26 cellular contexts compared by ENCODE assay signal in genomic region chr20:38856570-38856969, GRCh38. TPM values are rescaled to one million over a fixed set of nuclear protein-coding genes. Genes with fewer than 3 reads are reported as not detected.
DNase-seq lines count a peak whose midpoint lies in the region; ATAC-seq, FAIRE-seq and TF ChIP-seq lines count a peak whose summit lies in the region.
"Had no signal": no experiment of that assay in that cellular context is flagged by ENCODE, and none has a peak within 500 bp of the region (broad histone marks: within the 10 kb centered on the region; RNA-seq: fewer than 3 reads in every experiment).

No MANE protein-coding gene starts in this region.

- intact Hi-C loops in HepG2 (cut with micrococcal nuclease; ENCODE audit: unreplicated experiment) (no loop called here), right lobe of liver (cut with DNase I) (no loop called here), OCI-LY7 (cut with micrococcal nuclease; ENCODE audit: unreplicated experiment) (no loop called here), K562 (cut with micrococcal nuclease) (no loop called here)

- TF ChIP-seq POLR2A in HepG2 (IDR thresholded peaks at IDR 0.05; ENCODE audit: insufficient read depth in 1 of 2, low read depth in 2 of 2, low read length in 2 of 2) (no peak), right lobe of liver (IDR thresholded peaks at IDR 0.05) (no peak), K562 (conservative IDR thresholded peaks at IDR 0.05) (no peak)

- no peak for ATAC-seq in HepG2
- no peak for ATAC-seq in right lobe of liver
- ATAC-seq in K562: no peak
- no peak for ATAC-seq in WTC11
- ATAC-seq: foreskin keratinocyte; left lobe of liver; stimulated activated naive CD8-positive, alpha-beta T cell treated with anti-CD3 and anti-CD28 coated beads, Interleukin-15, amount 100 ng/mL, for 72 hours had no signal

- H3K4me3 ChIP-seq in HepG2 (replicated peaks in 1 of 3; ENCODE audit: insufficient read depth in 1 of 3, low read depth in 2 of 3, low read length in 3 of 3): no peak overlapping the region
- no peak overlapping the region for H3K4me3 ChIP-seq in right lobe of liver
- no peak overlapping the region for H3K4me3 ChIP-seq in OCI-LY7 (ENCODE audit: low read depth, low read length, poor library complexity, severe bottlenecking)
- no peak overlapping the region for H3K4me3 ChIP-seq in K562
- H3K4me3 ChIP-seq: SJSA1, tibial nerve had no signal

- H3K9me3 ChIP-seq in HepG2 (ENCODE audit: low read length) (no peaks in the 10 kb centered on the region), right lobe of liver (no peaks in the 10 kb centered on the region), OCI-LY7 (ENCODE audit: low read length) (no peaks in the 10 kb centered on the region), K562 (replicated peaks; ENCODE audit: control insufficient read depth, insufficient read depth, low read depth, low read length) (no peaks in the 10 kb centered on the region)
- H3K9me3 ChIP-seq: SJSA1, tibial nerve had no signal

- H3K4me1 Mint-ChIP-seq in WTC11: peaks cover 20% of the 10 kb centered on the region
- H3K4me1 Mint-ChIP-seq: brain had no signal

- BruUV-seq in HepG2 (replicated peaks; lab: Mats Ljungman, UMichigan) (no TSS peak), OCI-LY7 (replicated peaks; lab: Mats Ljungman, UMichigan) (no TSS peak), K562 (replicated peaks; lab: Mats Ljungman, UMichigan) (no TSS peak)

- in situ Hi-C loops in HepG2 (cut with HindIII; ENCODE audit: extremely low pct_ligation_motif_present, low pct_unique_long_range_greater_than_20kb) (no loop called here), K562 (cut with MboI) (no loop called here)

- H3K9me3 Mint-ChIP-seq in WTC11: peaks cover 4% of the 10 kb centered on the region; the same call in 1 of the 2 replicates
- H3K9me3 Mint-ChIP-seq: brain had no signal

- DNase-seq in HepG2 (ENCODE audit: low spot score) (no peak), right lobe of liver (no peak), OCI-LY7 (ENCODE audit: low spot score) (no peak), K562 (ENCODE audit: extremely low read depth in 1 of 4, low spot score in 3 of 4) (no peak), WTC11 (ENCODE audit: low spot score) (no peak)
- no peak for DNase-seq in effector CD8-positive, alpha-beta T cell (lab: John Stamatoyannopoulos, UW)
- DNase-seq: activated effector memory CD4-positive, alpha-beta T cell treated with Interleukin-2 at 50 U/mL for 16 hours; DMS 273 treated with DMSO at 0.1 percent for 48 hours; effector memory CD4-positive, alpha-beta T cell; foreskin keratinocyte; HCEC 1CT; mesendoderm; NCI-H1694 treated with DMSO at 0.1 percent for 48 hours; NCI-H2171 treated with DMSO at 0.1 percent for 48 hours; NCI-H524 treated with DMSO at 0.1 percent for 48 hours; retina; stimulated activated CD4-positive, alpha-beta T cell treated with anti-CD3 and anti-CD28 coated beads, Interleukin-4, amount 100 ng/mL, for 24 hours; stimulated activated naive CD8-positive, alpha-beta T cell treated with anti-CD3 and anti-CD28 coated beads, Interleukin-15, amount 100 ng/mL, for 72 hours; WERI-Rb-1 had no signal

- H3K9ac ChIP-seq in HepG2 (ENCODE audit: insufficient read depth, low read depth, low read length) (no peak overlapping the region), K562 (ENCODE audit: insufficient read depth in 1 of 2, low read depth in 2 of 2, low read length in 2 of 2) (no peak overlapping the region)

- no peak overlapping the region for H3K4me3 Mint-ChIP-seq in WTC11
- H3K4me3 Mint-ChIP-seq: brain; CD14-positive monocyte; stimulated activated naive CD8-positive, alpha-beta T cell treated with anti-CD3 and anti-CD28 coated beads, Interleukin-15, amount 100 ng/mL, for 72 hours had no signal

- H3K27me3 Mint-ChIP-seq in WTC11 (ENCODE audit: low read depth): no peaks in the 10 kb centered on the region; the same call in 1 of the 2 replicates
- H3K27me3 Mint-ChIP-seq: stimulated activated naive CD8-positive, alpha-beta T cell treated with anti-CD3 and anti-CD28 coated beads, Interleukin-15, amount 100 ng/mL, for 72 hours had no signal

- H3K9me2 ChIP-seq in OCI-LY7 (ENCODE audit: insufficient read depth, low read length): no peaks in the 10 kb centered on the region

- H3K79me2 ChIP-seq in HepG2 (ENCODE audit: insufficient read depth, low read length): no peaks in the 10 kb centered on the region
- peaks cover 50% of the 10 kb centered on the region; the same call in 1 of the 2 replicates for H3K79me2 ChIP-seq in OCI-LY7 (ENCODE audit: insufficient read depth, low read depth, low read length)
- no peaks in the 10 kb centered on the region; the same call in 2 of the 3 replicates for H3K79me2 ChIP-seq in K562 (ENCODE audit: control insufficient read depth, insufficient read depth, low read length)

- H3K36me3 Mint-ChIP-seq in WTC11: no peaks in the 10 kb centered on the region
- H3K36me3 Mint-ChIP-seq: brain had no signal

- H3K27me3 ChIP-seq in HepG2 (ENCODE audit: control insufficient read depth in 1 of 2, insufficient read depth in 2 of 2, low read length in 2 of 2) (peaks cover 0 to 3% of the 10 kb centered on the region in 2 experiments; a peak in 2 of 5 replicates), right lobe of liver (no peaks in the 10 kb centered on the region), K562 (ENCODE audit: control insufficient read depth in 2 of 2, insufficient read depth in 2 of 2, low read length in 2 of 2) (no peaks in the 10 kb centered on the region)
- H3K27me3 ChIP-seq: tibial nerve had no signal

- no peak overlapping the region for H2AFZ ChIP-seq in HepG2 (ENCODE audit: low read length)
- H2AFZ ChIP-seq in OCI-LY7 (ENCODE audit: low read length): no peak overlapping the region
- no peak overlapping the region for H2AFZ ChIP-seq in K562 (ENCODE audit: low read depth, low read length)

- no peak overlapping the region for H3K27ac ChIP-seq in HepG2 (ENCODE audit: extremely low read length, insufficient read depth, low read length)
- no peak overlapping the region for H3K27ac ChIP-seq in right lobe of liver
- peak overlapping the region; percentile 16 for H3K27ac ChIP-seq in OCI-LY7 (ENCODE audit: low read depth, low read length, poor library complexity, severe bottlenecking)
- H3K27ac ChIP-seq in K562 (ENCODE audit: extremely low read depth, low read depth, low read length): no peak overlapping the region
- peak overlapping the region; percentile 64 for H3K27ac ChIP-seq in temporal lobe (ENCODE audit: low read depth, low read length)
- H3K27ac ChIP-seq: foreskin keratinocyte, SJSA1, tibial nerve, WERI-Rb-1 had no signal

- H3K4me1 ChIP-seq in HepG2 (ENCODE audit: insufficient read depth, low read length) (0 out of 2 replicates have a peak, but pooled peaks cover 4% of the 10 kb centered on the region), right lobe of liver (no peaks in the 10 kb centered on the region), OCI-LY7 (ENCODE audit: insufficient read depth, low read length, poor library complexity, severe bottlenecking) (peaks cover 76% of the 10 kb centered on the region), K562 (replicated peaks in 1 of 2; ENCODE audit: control insufficient read depth in 2 of 2, insufficient read depth in 2 of 2, low read length in 2 of 2) (peaks cover 29 to 71% of the 10 kb centered on the region in 2 experiments)
- H3K4me1 ChIP-seq: foreskin keratinocyte, SJSA1 had no signal

- FAIRE-seq in HepG2 (lab: Jason Lieb, UNC) (no peak), K562 (lab: Jason Lieb, UNC) (no peak)

- no peaks in the 10 kb centered on the region for H3K36me3 ChIP-seq in HepG2 (replicated peaks in 1 of 2; ENCODE audit: control insufficient read depth in 1 of 2, insufficient read depth in 2 of 2, low read length in 2 of 2)
- no peaks in the 10 kb centered on the region for H3K36me3 ChIP-seq in right lobe of liver
- peaks cover 36% of the 10 kb centered on the region for H3K36me3 ChIP-seq in OCI-LY7 (ENCODE audit: insufficient read depth, low read length)
- H3K36me3 ChIP-seq in K562 (ENCODE audit: control insufficient read depth, insufficient read depth, low read length): no peaks in the 10 kb centered on the region
- H3K36me3 ChIP-seq: SJSA1, tibial nerve, WERI-Rb-1 had no signal

- 2% methylated on average over 2 of the region's 2 CpGs for WGBS in HepG2 (ENCODE audit: low lambda C conversion rate)
- 74% methylated on average over 2 of the region's 2 CpGs for WGBS in right lobe of liver (ENCODE audit: insufficient coverage, low coverage, low lambda C conversion rate, missing lambda C conversion rate)
- 89% methylated on average over 2 of the region's 2 CpGs for WGBS in K562 (ENCODE audit: insufficient coverage, low coverage, missing lambda C conversion rate)

- TF ChIP-seq EP300 in HepG2 (IDR thresholded peaks at IDR 0.05; ENCODE audit: low read depth in 2 of 2, low read length in 2 of 2): no peak
- no peak for TF ChIP-seq EP300 in HepG2 (CRISPR knock-in tag; IDR thresholded peaks at IDR 0.05; ENCODE audit: borderline replicate concordance)
- no peak for TF ChIP-seq EP300 in K562 (IDR thresholded peaks at IDR 0.05; ENCODE audit: low read length)

- no peak overlapping the region for H3K4me2 ChIP-seq in HepG2 (ENCODE audit: low read depth, low read length)
- H3K4me2 ChIP-seq in OCI-LY7 (ENCODE audit: low read length): peak overlapping the region; percentile 18; the same call in 1 of the 2 replicates
- no peak overlapping the region for H3K4me2 ChIP-seq in K562 (ENCODE audit: insufficient read depth, low read length)

- CTCF ChIA-PET in HepG2 (lab: Yijun Ruan, JAX; ENCODE audit: low intra/inter-chr PET ratio, low total read pairs) (no interaction called here), OCI-LY7 (lab: Charles Lee; ENCODE audit: unreplicated experiment) (interaction anchor here (0.8 kb wide), 1 partner anchor 16 kb away, joined by 3 read pairs; no protein-coding TSS in a partner anchor), K562 (lab: Yijun Ruan, JAX; ENCODE audit: low intra/inter-chr PET ratio) (no interaction called here), WTC11 (lab: Charles Lee) (interaction anchor here (1.4 kb wide), 1 partner anchor 49 kb away, joined by 5 read pairs; no protein-coding TSS in a partner anchor)

- POLR2A ChIA-PET in HepG2 (lab: Yijun Ruan, JAX): no interaction called here
- POLR2A ChIA-PET in OCI-LY7 (lab: Charles Lee): interaction anchor here (0.6 to 2.1 kb wide), 10 partner anchors 11 to 1010 kb away, joined by 3 to 16 read pairs (median 4); no protein-coding TSS in a partner anchor
- POLR2A ChIA-PET in K562 (lab: Yijun Ruan, JAX): interaction anchor here (1.5 kb wide), 1 partner anchor 10 kb away, joined by 6 read pairs; no protein-coding TSS in a partner anchor
- POLR2A ChIA-PET in WTC11 (lab: Charles Lee): no interaction called here

- no peaks in the 10 kb centered on the region for H3K9me1 ChIP-seq in K562 (ENCODE audit: control insufficient read depth, insufficient read depth, low read length)

- TF ChIP-seq CTCF in HepG2 (CRISPR knock-in tag; IDR thresholded peaks at IDR 0.05): no peak
- TF ChIP-seq CTCF in right lobe of liver (IDR thresholded peaks at IDR 0.05): no peak
- no peak for TF ChIP-seq CTCF in OCI-LY7 (conservative IDR thresholded peaks at IDR 0.05; ENCODE audit: low read length)
- no peak for TF ChIP-seq CTCF in K562 (IDR thresholded peaks at IDR 0.05 in 2 of 3, conservative IDR thresholded peaks at IDR 0.05 in 1 of 3; ENCODE audit: insufficient read depth in 2 of 3, low read depth in 1 of 3, low read length in 3 of 3)
- no peak for TF ChIP-seq CTCF in WTC11 (IDR thresholded peaks at IDR 0.05)

- no peak overlapping the region for H3K27ac Mint-ChIP-seq in WTC11
- H3K27ac Mint-ChIP-seq: brain, CD14-positive monocyte had no signal

- H4K20me1 ChIP-seq in HepG2 (ENCODE audit: insufficient read depth, low read length) (no peaks in the 10 kb centered on the region), OCI-LY7 (ENCODE audit: insufficient read depth, low read length) (no peaks in the 10 kb centered on the region), K562 (replicated peaks; ENCODE audit: control insufficient read depth, insufficient read depth, low read length) (no peaks in the 10 kb centered on the region)

- TF ChIP-seq RAD21 in HepG2 (CRISPR knock-in tag; IDR thresholded peaks at IDR 0.05) (no peak), K562 (CRISPR knock-in tag; conservative IDR thresholded peaks at IDR 0.05 in 1 of 2, IDR thresholded peaks at IDR 0.05 in 1 of 2) (no peak)

RNA-seq across cellular contexts. Expression of gene PPP1R16B, which starts 51.1 kb away (rescaled TPM):
- 0.02 TPM in 1 of 2 replicates, not detected in the other for total RNA-seq in HepG2 (2016; rRNA removed; fragmentation: Illumina TruSeq; extraction: Trizol)
- not detected in 2 replicates for total RNA-seq in HepG2 (2016; cell fraction: cytosol; rRNA removed; fragmentation: Illumina TruSeq; extraction: Trizol; ENCODE audit: low read depth)
- total RNA-seq in HepG2 (2016; cell fraction: insoluble cytoplasmic fraction; rRNA removed; fragmentation: Illumina TruSeq; extraction: Trizol): 0.04 TPM in 1 of 2 replicates, not detected in the other
- total RNA-seq in HepG2 (2016; cell fraction: membrane; rRNA removed; fragmentation: Illumina TruSeq; extraction: Trizol): 0.03 TPM in 1 of 2 replicates, not detected in the other
- not detected in 2 replicates for total RNA-seq in HepG2 (2016; cell fraction: nucleus; rRNA removed; fragmentation: Illumina TruSeq; extraction: Trizol)
- polyA plus RNA-seq in HepG2 (2011; rRNA removed): 0.09 and 0.11 TPM in 2 replicates
- polyA plus RNA-seq in HepG2 (2011; cell fraction: cytosol; rRNA removed): 0.05 and 0.08 TPM in 2 replicates
- 0.06 and 0.07 TPM in 2 replicates for polyA plus RNA-seq in HepG2 (2011; cell fraction: nucleus; rRNA removed)
- polyA plus RNA-seq in HepG2 (2012): 0.05 and 0.11 TPM in 2 replicates
- polyA plus RNA-seq in HepG2 (2016; cell fraction: cytosol; fragmentation: Illumina TruSeq; extraction: Trizol; ENCODE audit: low read depth): not detected in 2 replicates
- not detected in 2 replicates for polyA plus RNA-seq in HepG2 (2016; cell fraction: insoluble cytoplasmic fraction; fragmentation: Illumina TruSeq; extraction: Trizol; ENCODE audit: low read depth)
- polyA plus RNA-seq in HepG2 (2016; cell fraction: membrane; fragmentation: Illumina TruSeq; extraction: Trizol; ENCODE audit: low read depth): not detected in 2 replicates
- not detected in 2 replicates for polyA plus RNA-seq in HepG2 (2016; cell fraction: nucleus; fragmentation: Illumina TruSeq; extraction: Trizol; ENCODE audit: insufficient read depth, low read depth)
- polyA minus RNA-seq in HepG2 (2011; rRNA and poly(A)+ RNA removed; ENCODE audit: low replicate concordance): 0.12 and 0.21 TPM in 2 replicates
- not detected in 2 replicates for polyA minus RNA-seq in HepG2 (2011; cell fraction: cytosol; rRNA and poly(A)+ RNA removed)
- 0.13 TPM in 1 of 2 replicates, not detected in the other for polyA minus RNA-seq in HepG2 (2011; cell fraction: nucleus; rRNA and poly(A)+ RNA removed)
- 1 to 10 TPM in 5 of 6 experiments, under 1 TPM in 1; 0.62 to 4.0 (median 2.3) TPM for total RNA-seq in right lobe of liver
- 44.3 and 49.7 TPM in 2 replicates for total RNA-seq in OCI-LY7 (2014; rRNA removed; shearing (Covaris generic))
- total RNA-seq in OCI-LY7 (2022): 41.3 and 45.4 TPM in 2 replicates
- total RNA-seq in K562 (2011; cell fraction: chromatin; rRNA removed; ENCODE audit: low replicate concordance): 2.3 and 4.1 TPM in 2 replicates
- 2.7 and 3.0 TPM in 2 replicates for total RNA-seq in K562 (2011; cell fraction: nucleolus; rRNA removed)
- 3.3 and 4.4 TPM in 2 replicates for total RNA-seq in K562 (2011; cell fraction: nucleoplasm; rRNA removed)
- 7.5 and 10.4 TPM in 2 replicates for total RNA-seq in K562 (2014; rRNA removed)
- total RNA-seq in K562 (2014; rRNA removed; fragmentation: Illumina TruSeq; extraction: Trizol): 6.7 and 6.8 TPM in 2 replicates
- 6.7 TPM in 2 replicates for total RNA-seq in K562 (2015; rRNA removed; fragmentation: Illumina TruSeq; extraction: Trizol)
- total RNA-seq in K562 (2021): 9.4 and 11.5 TPM in 2 replicates
- polyA plus RNA-seq in K562 (2011; rRNA removed): 6.8 and 7.1 TPM in 2 replicates
- polyA plus RNA-seq in K562 (2011; cell fraction: cytosol; rRNA removed): 4.8 and 6.9 TPM in 2 replicates
- 3.6 and 5.2 TPM in 2 replicates for polyA plus RNA-seq in K562 (2011; cell fraction: nucleus; rRNA removed)
- 6.1 and 20.4 TPM in 2 replicates for polyA plus RNA-seq in K562 (2012)
- 7.9 and 8.9 TPM in 2 replicates for polyA plus RNA-seq in K562 (2014; fragmentation: Illumina TruSeq; extraction: Trizol)
- 1 to 10 TPM; 1.5 to 2.3 TPM for polyA plus RNA-seq in K562 (2014; fragmentation: Nextera tagmentation; extraction: Ambion mirVana)
- 6.2 and 6.5 TPM in 2 replicates for polyA plus RNA-seq in K562 (2014; rRNA removed)
- 8.5 and 9.7 TPM in 2 replicates for polyA minus RNA-seq in K562 (2011; rRNA and poly(A)+ RNA removed)
- 4.7 and 6.5 TPM in 2 replicates for polyA minus RNA-seq in K562 (2011; cell fraction: cytosol; rRNA and poly(A)+ RNA removed)
- 1.2 and 2.7 TPM in 2 replicates for polyA minus RNA-seq in K562 (2011; cell fraction: nucleus; rRNA and poly(A)+ RNA removed)
- 10.1 TPM for total RNA-seq in temporal lobe
- total RNA-seq in WTC11 (2021): 8.1 to 12.0 TPM (median 8.2 TPM) in 3 replicates
- total RNA-seq: foreskin keratinocyte, osteoblast had no signal
- polyA plus RNA-seq: foreskin keratinocyte had no signal

Comparison
In these comparisons a context has a peak if more than half of its experiments do, and no peak if none do; other contexts are left out.
1. H3K27ac ChIP-seq: peak in OCI-LY7 (single experiment) and temporal lobe (single experiment); none in HepG2 (single experiment), right lobe of liver (0 of 3) and K562 (single experiment).
2. CTCF ChIA-PET loops: an anchor here in OCI-LY7 (0.8 kb wide) and WTC11 (1.4 kb wide); none called in HepG2 and K562.
3. POLR2A ChIA-PET loops: an anchor here in OCI-LY7 (0.6 to 2.1 kb wide) and K562 (1.5 kb wide); none called in HepG2 and WTC11.
4. Of the 241 proteins assayed by ChIP-seq in both HepG2 and K562: peak only in HepG2: none; only in K562: ADNP, CHD4 and HDAC2; in both: none; in neither: 237; mixed calls (peak in some experiments, not most) for 1.